8 cellular contexts compared by ENCODE assay signal in genomic region chr3:49724586-49724985, GRCh38. TPM values are rescaled to one million over a fixed set of nuclear protein-coding genes. Genes with fewer than 3 reads are reported as not detected.
DNase-seq lines count a peak whose midpoint lies in the region; ATAC-seq, FAIRE-seq and TF ChIP-seq lines count a peak whose summit lies in the region.

No MANE protein-coding gene starts in this region.

- peaks cover 4% of the 10 kb centered on the region for H3K4me1 Mint-ChIP-seq in endothelial cell (ENCODE audit: unreplicated experiment)

- H3K27me3 Mint-ChIP-seq in endothelial cell (ENCODE audit: unreplicated experiment) = peaks cover 17% of the 10 kb centered on the region

- peak overlapping the region; percentile 93 for H3K27ac Mint-ChIP-seq in endothelial cell (ENCODE audit: unreplicated experiment)

- no peaks in the 10 kb centered on the region for H3K9me3 Mint-ChIP-seq in endothelial cell (ENCODE audit: unreplicated experiment)

- H3K9me3 ChIP-seq in SK-N-MC (ENCODE audit: low read depth, low read length) = no peaks in the 10 kb centered on the region
- H3K9me3 ChIP-seq in neuron (ENCODE audit: low read length) = no peaks in the 10 kb centered on the region

- peak overlapping the region; percentile 92 for H3K4me3 Mint-ChIP-seq in endothelial cell (ENCODE audit: unreplicated experiment)

- H2AFZ ChIP-seq in neuron (ENCODE audit: low read depth, low read length) = peak overlapping the region; percentile 78

- no peak; the same call in 1 of the 2 replicates for TF ChIP-seq POLR2A in GM12891 (IDR thresholded peaks at IDR 0.05; ENCODE audit: low read depth, low read length)

- H3K27ac ChIP-seq in SK-N-MC = no peak overlapping the region

- H3K36me3 ChIP-seq in SK-N-MC (ENCODE audit: insufficient read depth, low read length) (no peaks in the 10 kb centered on the region; the same call in 1 of the 2 replicates), neuron (ENCODE audit: insufficient read depth, low read length) (peaks cover 60% of the 10 kb centered on the region)

- no peak for FAIRE-seq in GM12891 (lab: Jason Lieb, UNC)

- peaks cover 21% of the 10 kb centered on the region for H3K4me1 ChIP-seq in neuron (ENCODE audit: insufficient read depth, low read length)

- DNase-seq in GM12891 (ENCODE audit: insufficient read length, low spot score) = no peak
- no peak for DNase-seq in SK-N-MC (ENCODE audit: low read depth, low spot score)
- no peak for DNase-seq in endothelial cell (ENCODE audit: low spot score)
- DNase-seq in GDM1 (lab: John Stamatoyannopoulos, UW) = no peak

- TF ChIP-seq CTCF in endothelial cell (IDR thresholded peaks at IDR 0.05; ENCODE audit: unreplicated experiment) = no peak

- ATAC-seq in HG03457 (IDR thresholded peaks at IDR 0.05; ENCODE audit: unreplicated experiment) (no peak), HG03135 (IDR thresholded peaks at IDR 0.05; ENCODE audit: unreplicated experiment) (no peak), GM21528 (IDR thresholded peaks at IDR 0.05; ENCODE audit: low FRiP score, unreplicated experiment) (no peak)

- peak overlapping the region; percentile 82 for H3K9ac ChIP-seq in SK-N-MC (ENCODE audit: insufficient read length)

- no peaks in the 10 kb centered on the region for H3K27me3 ChIP-seq in neuron (ENCODE audit: insufficient read depth, low read length)

- peaks cover 9% of the 10 kb centered on the region for H3K36me3 Mint-ChIP-seq in endothelial cell (ENCODE audit: low read depth, unreplicated experiment)

- peak overlapping the region; percentile 84 for H3K4me3 ChIP-seq in SK-N-MC
- peak overlapping the region; percentile 92 for H3K4me3 ChIP-seq in neuron (ENCODE audit: low read length)

TF ChIP-seq in GM12891, 5 proteins besides CTCF, POLR2A, EP300 and RAD21:
- no peak for TF ChIP-seq TAF1 (IDR thresholded peaks at IDR 0.05; ENCODE audit: low read depth, low read length)
- 0 out of 2 replicates have a peak, but pooled peaks have one; percentile 13 for TF ChIP-seq POLR2AphosphoS5 (IDR thresholded peaks at IDR 0.05; ENCODE audit: low read depth, low read length)
- TF ChIP-seq POU2F2 (IDR thresholded peaks at IDR 0.05; ENCODE audit: low read depth, low read length) = no peak
- TF ChIP-seq PAX5 (IDR thresholded peaks at IDR 0.05; ENCODE audit: insufficient read depth, low read length, severe bottlenecking) = no peak

RNA-seq across cellular contexts. Expression of gene GMPPB, which starts 0.8 kb away (rescaled TPM):
- polyA plus RNA-seq in GM12891 (2012; ENCODE audit: low read depth, missing spikeins) = 18.9 TPM
- total RNA-seq in endothelial cell (ENCODE audit: unreplicated experiment) = 21.3 TPM

RNA-seq across cellular contexts. Expression of gene AMIGO3, which starts 5.1 kb away (rescaled TPM):
- polyA plus RNA-seq in GM12891 (2012; ENCODE audit: low read depth, missing spikeins) = 1.0 TPM
- total RNA-seq in endothelial cell (ENCODE audit: unreplicated experiment) = 0.56 TPM

RNA-seq across cellular contexts. Expression of gene RNF123, which starts 35.2 kb away (rescaled TPM):
- polyA plus RNA-seq in GM12891 (2012; ENCODE audit: low read depth, missing spikeins) = 7.8 TPM
- total RNA-seq in endothelial cell (ENCODE audit: unreplicated experiment) = 42.3 TPM

RNA-seq across cellular contexts. Expression of gene MST1, which starts 35.3 kb away (rescaled TPM):
- 21.7 TPM for polyA plus RNA-seq in GM12891 (2012; ENCODE audit: low read depth, missing spikeins)
- total RNA-seq in endothelial cell (ENCODE audit: unreplicated experiment) = 22.0 TPM

RNA-seq across cellular contexts. Expression of gene APEH, which starts 50.4 kb away (rescaled TPM):
- 80.9 TPM for polyA plus RNA-seq in GM12891 (2012; ENCODE audit: low read depth, missing spikeins)
- total RNA-seq in endothelial cell (ENCODE audit: unreplicated experiment) = 71.1 TPM
